Comparison of ENCODE assay signal across 19 cellular contexts in the genomic region with DNA sequence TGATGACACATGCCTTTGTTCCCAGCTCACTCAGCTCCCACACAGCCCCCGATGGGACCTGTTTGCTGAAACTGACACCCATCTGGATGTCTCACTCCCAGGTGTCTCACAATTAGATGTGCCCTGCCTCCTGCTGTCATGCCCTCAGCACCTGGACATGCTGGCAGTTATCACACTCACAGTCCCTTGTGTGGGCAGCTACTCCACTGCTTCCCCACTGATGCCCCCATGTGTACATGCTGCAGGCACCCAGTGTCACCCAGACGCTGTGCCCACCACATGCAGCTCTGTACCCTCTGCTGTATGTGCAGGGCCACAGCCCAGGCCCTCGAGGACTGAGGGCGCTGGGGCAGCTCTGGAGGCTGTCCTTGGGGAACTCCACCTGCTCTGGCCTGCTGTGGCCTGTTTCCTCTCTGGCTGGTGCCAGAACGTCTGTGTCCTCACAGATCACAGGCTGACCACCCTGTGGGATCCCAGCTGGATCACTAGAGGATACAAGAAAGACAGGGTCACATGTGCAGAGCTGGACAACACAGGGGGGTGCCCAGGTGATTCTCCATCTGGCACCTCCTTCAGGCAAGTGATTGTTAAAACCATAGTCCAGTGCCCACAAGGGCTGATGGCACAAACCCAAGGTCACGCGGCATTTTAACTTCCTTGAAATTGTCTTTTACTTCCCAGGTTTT. TPM values are rescaled to one million over a fixed set of nuclear protein-coding genes. Genes with fewer than 3 reads are reported as not detected.
DNase-seq lines count a peak whose midpoint lies in the region; ATAC-seq and TF ChIP-seq lines count a peak whose summit lies in the region.
"Had no signal": no experiment of that assay in that cellular context is flagged by ENCODE, and none has a peak within 500 bp of the region (broad histone marks: within the 10 kb centered on the region; RNA-seq: fewer than 3 reads in every experiment).

No MANE protein-coding gene starts in this region.

- peaks cover 6% of the 10 kb centered on the region for H3K4me1 Mint-ChIP-seq in type B pancreatic cell (ENCODE audit: unreplicated experiment)

- peaks cover 6% of the 10 kb centered on the region for H3K27me3 Mint-ChIP-seq in type B pancreatic cell

- peaks cover 0 to 7% (median 0%) of the 10 kb centered on the region in 4 donors for H3K4me1 ChIP-seq in right lobe of liver

- no peak overlapping the region for H3K4me3 Mint-ChIP-seq in type B pancreatic cell
- H3K4me3 Mint-ChIP-seq: naive B cell had no signal

- no peak overlapping the region for H3K4me3 ChIP-seq in WERI-Rb-1 (ENCODE audit: low read depth, low read length)
- no peak overlapping the region for H3K4me3 ChIP-seq in right lobe of liver
- H3K4me3 ChIP-seq: MG63, skin epidermis had no signal

- WGBS in right lobe of liver (ENCODE audit: insufficient coverage, low coverage, low lambda C conversion rate, missing lambda C conversion rate): 60% methylated on average over 1 of the region's 7 CpGs

- ATAC-seq in right lobe of liver (peak in 2 of 4 donors; percentile 7 to 10), GM18858 (IDR thresholded peaks at IDR 0.05; ENCODE audit: unreplicated experiment) (no peak)

- DNase-seq in activated CD4-positive, alpha-beta T cell treated with anti-CD3 and anti-CD28 coated beads for 1 hour: peak; percentile 2
- DNase-seq in activated CD4-positive, alpha-beta T cell treated with anti-CD3 and anti-CD28 coated beads for 4 hours: no peak
- DNase-seq in WERI-Rb-1 (peak; percentile 30), right lobe of liver (peak in 2 of 3 donors; percentile 20 to 41), type B pancreatic cell (ENCODE audit: extremely low spot score, unreplicated experiment) (peak; percentile 58), NCI-H2227 (lab: John Stamatoyannopoulos, UW; ENCODE audit: unreplicated experiment) (no peak)
- no peak for DNase-seq in central memory CD4-positive, alpha-beta T cell
- DNase-seq: activated T-cell treated with anti-CD3 and anti-CD28 coated beads for 4 hours; anterior cingulate cortex; effector CD8-positive, alpha-beta T cell; foreskin fibroblast; GOT3; MG63; naive B cell; NCI-H748 treated with DMSO at 0.1 percent for 48 hours had no signal

- H3K27me3 ChIP-seq in WERI-Rb-1 (ENCODE audit: insufficient read depth, low read depth, severe bottlenecking) (no peaks in the 10 kb centered on the region), right lobe of liver (no peaks in the 10 kb centered on the region)
- H3K27me3 ChIP-seq: MG63 had no signal

- no peaks in the 10 kb centered on the region for H3K36me3 Mint-ChIP-seq in type B pancreatic cell
- H3K36me3 Mint-ChIP-seq: naive B cell had no signal

- no peaks in the 10 kb centered on the region for H3K9me3 Mint-ChIP-seq in type B pancreatic cell

- peak overlapping the region; percentile 33; the same call in 1 of the 2 replicates for H3K27ac ChIP-seq in WERI-Rb-1
- no peak overlapping the region for H3K27ac ChIP-seq in right lobe of liver
- H3K27ac ChIP-seq: skin epidermis had no signal

- H3K36me3 ChIP-seq in WERI-Rb-1 (no peaks in the 10 kb centered on the region), right lobe of liver (peaks cover 0 to 9% (median 3%) of the 10 kb centered on the region in 4 donors)
- H3K36me3 ChIP-seq: MG63 had no signal

- no peak for TF ChIP-seq POLR2A in right lobe of liver (IDR thresholded peaks at IDR 0.05)

- H3K9me3 ChIP-seq in WERI-Rb-1 (ENCODE audit: severe bottlenecking): no peaks in the 10 kb centered on the region
- no peaks in the 10 kb centered on the region for H3K9me3 ChIP-seq in right lobe of liver
- H3K9me3 ChIP-seq: MG63 had no signal

- H3K27ac Mint-ChIP-seq in type B pancreatic cell: no peak overlapping the region
- H3K27ac Mint-ChIP-seq: naive B cell had no signal

- intact Hi-C loops in right lobe of liver (cut with DNase I): no loop called here

- TF ChIP-seq CTCF in WERI-Rb-1 (IDR thresholded peaks at IDR 0.05; ENCODE audit: low read depth, low read length) (no peak), right lobe of liver (IDR thresholded peaks at IDR 0.05) (no peak), type B pancreatic cell (conservative IDR thresholded peaks at IDR 0.05) (no peak)

RNA-seq across cellular contexts. Expression of gene C3orf22, which starts 14.0 kb away (rescaled TPM):
- total RNA-seq in right lobe of liver (not detected), type B pancreatic cell (ENCODE audit: low replicate concordance) (not detected in 2 replicates)
- total RNA-seq: Daoy, kidney epithelial cell had no signal

RNA-seq across cellular contexts. Expression of gene CHST13, which starts 20.8 kb away (rescaled TPM):
- total RNA-seq in right lobe of liver: 10 to 100 TPM; 23.5 to 48.9 (median 28.2) TPM
- 0.31 and 0.67 TPM in 2 replicates for total RNA-seq in type B pancreatic cell (ENCODE audit: low replicate concordance)
- total RNA-seq: Daoy, kidney epithelial cell had no signal

RNA-seq across cellular contexts. Expression of gene UROC1, which starts 27.2 kb away (rescaled TPM):
- total RNA-seq in right lobe of liver (100 to 1,000 TPM in 1 of 6 experiments, 10 to 100 TPM in 5; 15.1 to 101 (median 55.8) TPM), type B pancreatic cell (ENCODE audit: low replicate concordance) (not detected in 2 replicates)
- total RNA-seq: Daoy, kidney epithelial cell had no signal

Comparison
In these comparisons a context has a peak if more than half of its experiments do, and no peak if none do; other contexts are left out.
1. DNase-seq: peak in activated CD4-positive, alpha-beta T cell treated with anti-CD3 and anti-CD28 coated beads for 1 hour (single experiment), WERI-Rb-1 (single experiment), right lobe of liver (2 of 3) and type B pancreatic cell (single experiment); none in activated CD4-positive, alpha-beta T cell treated with anti-CD3 and anti-CD28 coated beads for 4 hours (0 of 2), NCI-H2227 (single experiment) and central memory CD4-positive, alpha-beta T cell (single experiment).
2. RNA of gene CHST13, which starts 20.8 kb away (total RNA-seq): 23.5 to 48.9 TPM in right lobe of liver; 0.31 to 0.67 TPM in type B pancreatic cell; every median in the first group is over 10 times any median in the second.
3. RNA of gene UROC1, which starts 27.2 kb away (total RNA-seq): 15.1 to 101 TPM in right lobe of liver; not detected in type B pancreatic cell; every median in the first group is over 10 times any median in the second.